1 cellular context compared by ENCODE assay signal in the genomic region with DNA sequence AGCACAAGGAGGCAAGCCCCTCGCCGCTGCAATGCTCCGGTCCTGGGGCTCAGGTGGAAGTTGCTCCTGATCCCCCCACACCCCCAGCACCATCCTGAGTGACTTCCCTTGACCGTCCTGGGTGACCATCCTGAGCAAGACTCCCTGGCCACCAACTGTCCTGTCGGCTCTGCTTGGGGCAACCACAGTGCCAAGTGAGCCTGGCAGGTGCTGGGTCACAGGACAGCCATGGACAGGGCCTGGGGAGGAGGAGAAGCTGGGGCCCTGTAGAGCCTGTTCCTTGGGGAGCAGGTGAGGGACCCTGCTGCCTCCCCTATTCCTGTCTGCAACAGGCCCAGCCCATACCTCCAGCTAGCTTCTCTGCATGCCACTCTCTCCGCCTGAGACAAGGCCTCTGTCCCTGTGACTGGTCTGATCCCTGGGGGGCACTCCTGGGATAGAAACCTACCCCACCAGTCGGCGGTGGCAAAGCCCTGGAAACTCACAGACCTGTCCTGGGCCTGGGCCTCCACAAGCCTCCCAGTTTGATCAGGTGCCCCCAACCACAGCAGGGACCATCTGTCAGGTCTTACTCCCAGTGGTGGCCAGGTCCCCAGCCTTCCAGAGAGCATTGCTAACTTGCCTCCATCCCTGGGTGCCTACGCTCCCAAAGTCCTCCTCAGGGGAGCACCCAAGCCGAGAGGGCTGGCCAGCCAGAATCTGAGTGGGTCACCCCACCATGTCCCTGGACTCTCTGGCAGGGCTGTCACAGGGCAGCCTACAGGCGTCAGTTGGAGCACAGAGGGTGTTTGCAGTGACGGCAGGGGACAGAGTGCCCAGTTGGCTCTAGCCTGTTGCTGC.
TF ChIP-seq lines count a peak whose summit lies in the region.

No MANE protein-coding gene starts in this region.

TF ChIP-seq in GM23338, 12 proteins besides CTCF, POLR2A, EP300 and RAD21 (continued from another document):
- TF ChIP-seq, protein P1, sequence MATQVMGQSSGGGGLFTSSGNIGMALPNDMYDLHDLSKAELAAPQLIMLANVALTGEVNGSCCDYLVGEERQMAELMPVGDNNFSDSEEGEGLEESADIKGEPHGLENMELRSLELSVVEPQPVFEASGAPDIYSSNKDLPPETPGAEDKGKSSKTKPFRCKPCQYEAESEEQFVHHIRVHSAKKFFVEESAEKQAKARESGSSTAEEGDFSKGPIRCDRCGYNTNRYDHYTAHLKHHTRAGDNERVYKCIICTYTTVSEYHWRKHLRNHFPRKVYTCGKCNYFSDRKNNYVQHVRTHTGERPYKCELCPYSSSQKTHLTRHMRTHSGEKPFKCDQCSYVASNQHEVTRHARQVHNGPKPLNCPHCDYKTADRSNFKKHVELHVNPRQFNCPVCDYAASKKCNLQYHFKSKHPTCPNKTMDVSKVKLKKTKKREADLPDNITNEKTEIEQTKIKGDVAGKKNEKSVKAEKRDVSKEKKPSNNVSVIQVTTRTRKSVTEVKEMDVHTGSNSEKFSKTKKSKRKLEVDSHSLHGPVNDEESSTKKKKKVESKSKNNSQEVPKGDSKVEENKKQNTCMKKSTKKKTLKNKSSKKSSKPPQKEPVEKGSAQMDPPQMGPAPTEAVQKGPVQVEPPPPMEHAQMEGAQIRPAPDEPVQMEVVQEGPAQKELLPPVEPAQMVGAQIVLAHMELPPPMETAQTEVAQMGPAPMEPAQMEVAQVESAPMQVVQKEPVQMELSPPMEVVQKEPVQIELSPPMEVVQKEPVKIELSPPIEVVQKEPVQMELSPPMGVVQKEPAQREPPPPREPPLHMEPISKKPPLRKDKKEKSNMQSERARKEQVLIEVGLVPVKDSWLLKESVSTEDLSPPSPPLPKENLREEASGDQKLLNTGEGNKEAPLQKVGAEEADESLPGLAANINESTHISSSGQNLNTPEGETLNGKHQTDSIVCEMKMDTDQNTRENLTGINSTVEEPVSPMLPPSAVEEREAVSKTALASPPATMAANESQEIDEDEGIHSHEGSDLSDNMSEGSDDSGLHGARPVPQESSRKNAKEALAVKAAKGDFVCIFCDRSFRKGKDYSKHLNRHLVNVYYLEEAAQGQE (IDR thresholded peaks at IDR 0.05; ENCODE audit: unreplicated experiment): no peak
- TF ChIP-seq NANOG (IDR thresholded peaks at IDR 0.05; ENCODE audit: borderline replicate concordance): no peak
- no peak for TF ChIP-seq STAT1 (IDR thresholded peaks at IDR 0.05; ENCODE audit: unreplicated experiment)
- TF ChIP-seq EZH2phosphoT487 (IDR thresholded peaks at IDR 0.05; ENCODE audit: unreplicated experiment): no peak
- TF ChIP-seq, protein P2, sequence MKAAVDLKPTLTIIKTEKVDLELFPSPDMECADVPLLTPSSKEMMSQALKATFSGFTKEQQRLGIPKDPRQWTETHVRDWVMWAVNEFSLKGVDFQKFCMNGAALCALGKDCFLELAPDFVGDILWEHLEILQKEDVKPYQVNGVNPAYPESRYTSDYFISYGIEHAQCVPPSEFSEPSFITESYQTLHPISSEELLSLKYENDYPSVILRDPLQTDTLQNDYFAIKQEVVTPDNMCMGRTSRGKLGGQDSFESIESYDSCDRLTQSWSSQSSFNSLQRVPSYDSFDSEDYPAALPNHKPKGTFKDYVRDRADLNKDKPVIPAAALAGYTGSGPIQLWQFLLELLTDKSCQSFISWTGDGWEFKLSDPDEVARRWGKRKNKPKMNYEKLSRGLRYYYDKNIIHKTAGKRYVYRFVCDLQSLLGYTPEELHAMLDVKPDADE (IDR thresholded peaks at IDR 0.05): no peak
